ENCODE assay signal across 8 cellular contexts in the genomic region with DNA sequence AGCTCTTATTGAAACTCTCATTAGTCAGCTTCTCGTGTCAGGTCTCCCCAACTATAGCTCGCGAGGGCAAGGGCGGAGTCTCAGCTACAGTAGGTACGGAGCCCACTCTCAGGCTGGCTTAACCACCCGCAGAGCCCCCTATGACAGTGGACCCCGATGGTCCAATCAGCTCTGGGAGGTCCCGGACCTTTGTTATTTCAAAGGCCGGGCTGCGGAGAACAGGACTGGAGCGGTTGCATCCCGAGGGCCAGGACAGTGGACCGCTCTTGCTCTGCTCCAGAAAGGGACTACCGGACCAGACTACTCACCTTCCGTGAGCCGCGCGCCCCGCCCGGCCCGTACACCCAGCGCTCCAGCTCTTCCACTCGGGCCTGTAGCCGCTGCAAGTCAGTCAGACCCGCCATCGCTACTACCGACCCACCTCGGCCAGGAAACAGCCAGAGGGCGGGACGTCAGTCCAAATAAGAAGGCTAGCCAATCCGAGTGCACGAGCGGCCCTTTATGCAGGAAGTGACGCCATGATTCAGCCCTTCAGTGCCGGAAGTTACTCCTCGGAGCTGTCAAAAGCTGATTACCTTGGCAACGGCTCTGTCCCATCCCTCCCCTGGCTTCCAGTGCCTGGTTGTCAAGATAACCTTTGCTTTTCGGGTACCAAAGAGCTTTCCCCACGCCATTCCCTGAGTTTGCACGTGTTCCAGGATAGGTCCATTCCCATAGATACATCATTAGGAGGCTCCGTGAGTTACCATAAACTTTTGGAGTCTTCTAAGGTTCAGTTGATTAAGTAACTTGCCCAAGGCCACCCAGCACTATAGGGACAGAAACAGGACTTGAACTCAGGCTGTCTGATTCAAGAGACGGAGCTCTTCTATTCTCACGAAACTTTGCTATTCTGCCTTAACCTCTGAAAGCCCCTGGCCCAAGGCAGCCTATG. TPM values are rescaled to one million over a fixed set of nuclear protein-coding genes. Genes with fewer than 3 reads are reported as not detected.
A peak's percentile ranks its signal among the peaks of the same experiment; 100 is the strongest.
DNase-seq lines count a peak whose midpoint lies in the region; ATAC-seq and TF ChIP-seq lines count a peak whose summit lies in the region.

TSS of gene DCTN3 (minus strand) at position 435 of the 934 bp plus-strand sequence. CDS start at position 404, 31 bp downstream.

- H3K36me3 Mint-ChIP-seq in T-helper 1 cell treated with Interleukin-12 subunit alpha and Interleukin-12 subunit beta and Interleukin-4 antibody, amounts not matched to agents 30 μg/mL and 1 μg/mL, for 36 hours (ENCODE audit: low read depth), result peaks cover 26% of the 10 kb centered on the region

- peak within 1 kb of the TSS; percentile 91 for H3K4me3 Mint-ChIP-seq in T-helper 1 cell treated with Interleukin-12 subunit alpha and Interleukin-12 subunit beta and Interleukin-4 antibody, amounts not matched to agents 30 μg/mL and 1 μg/mL, for 36 hours

- H3K4me1 ChIP-seq in right atrium auricular region, result peaks cover 0 to 26% of the 10 kb centered on the region in 2 donors
- peaks cover 4% of the 10 kb centered on the region in 2 donors for H3K4me1 ChIP-seq in uterus

- in situ Hi-C loops in GM13976 (cut with MboI; ENCODE audit: low sequenced_read_pairs, unreplicated experiment), result no loop called here

- ATAC-seq in HG02852 (IDR thresholded peaks at IDR 0.05; ENCODE audit: unreplicated experiment), result peak; percentile 99

- peak in 1 of 2 donors; percentile 35 for TF ChIP-seq POLR2A in uterus (IDR thresholded peaks at IDR 0.05)

- peaks cover 31% of the 10 kb centered on the region for H3K27me3 Mint-ChIP-seq in T-helper 1 cell treated with Interleukin-12 subunit alpha and Interleukin-12 subunit beta and Interleukin-4 antibody, amounts not matched to agents 30 μg/mL and 1 μg/mL, for 36 hours (ENCODE audit: low read depth)

- peak within 1 kb of the TSS; percentile 69 for H3K27ac Mint-ChIP-seq in T-helper 1 cell treated with Interleukin-12 subunit alpha and Interleukin-12 subunit beta and Interleukin-4 antibody, amounts not matched to agents 30 μg/mL and 1 μg/mL, for 36 hours

- intact Hi-C loops in uterus (cut with DNase I; ENCODE audit: low total_unique reads), result no loop called here

- peaks cover 27% of the 10 kb centered on the region for H3K36me3 ChIP-seq in right atrium auricular region
- no peaks in the 10 kb centered on the region for H3K36me3 ChIP-seq in uterus

- H3K9me3 ChIP-seq in right atrium auricular region (no peaks in the 10 kb centered on the region), uterus (no peaks in the 10 kb centered on the region)

- H3K27me3 ChIP-seq in right atrium auricular region, result peaks cover 8 to 29% of the 10 kb centered on the region in 2 donors
- peaks cover 22 to 32% of the 10 kb centered on the region in 2 donors for H3K27me3 ChIP-seq in uterus

- H3K4me3 ChIP-seq in right atrium auricular region (peak within 1 kb of the TSS; percentile 85 to 86), uterus (peak within 1 kb of the TSS; percentile 73 to 94)

- peaks cover 21% of the 10 kb centered on the region for H3K4me1 Mint-ChIP-seq in T-helper 1 cell treated with Interleukin-12 subunit alpha and Interleukin-12 subunit beta and Interleukin-4 antibody, amounts not matched to agents 30 μg/mL and 1 μg/mL, for 36 hours (ENCODE audit: low read depth)

- H3K27ac ChIP-seq in right atrium auricular region (peak within 1 kb of the TSS; percentile 24 to 64), uterus (peak within 1 kb of the TSS; percentile 44 to 54)

- TF ChIP-seq CTCF in GM13976 (IDR thresholded peaks at IDR 0.05; ENCODE audit: borderline replicate concordance, control extremely low read depth, extremely low read depth, insufficient read depth, missing control alignments) (no peak), right atrium auricular region (IDR thresholded peaks at IDR 0.05) (peak in 1 of 2 donors; percentile 23), uterus (IDR thresholded peaks at IDR 0.05) (peak in 1 of 4 experiments; percentile 17)

- H3K9me3 Mint-ChIP-seq in T-helper 1 cell treated with Interleukin-12 subunit alpha and Interleukin-12 subunit beta and Interleukin-4 antibody, amounts not matched to agents 30 μg/mL and 1 μg/mL, for 36 hours, result no peaks in the 10 kb centered on the region

- DNase-seq in GM13976 (ENCODE audit: low spot score) (peak; percentile 97), NCI-H1694 (lab: John Stamatoyannopoulos, UW) (peak; percentile 96), amniotic stem cell (lab: John Stamatoyannopoulos, UW) (peak; percentile 98), right atrium auricular region (ENCODE audit: low spot score) (peak; percentile 97), pulmonary artery endothelial cell (ENCODE audit: low read depth, low spot score) (peak; percentile 83), uterus (peak; percentile 90 to 96)

RNA-seq across cellular contexts. Expression of gene DCTN3, which starts in this region (rescaled TPM):
- total RNA-seq in right atrium auricular region (100 to 1,000 TPM in 1 of 2 donors, 10 to 100 TPM in 1; 59.1 to 154 TPM), pulmonary artery endothelial cell (101 and 107 TPM in 2 replicates), uterus (10 to 100 TPM; 27.7 to 98.0 (median 58.6) TPM)

Comparison
In these comparisons a context has a peak if more than half of its experiments do, and no peak if none do; other contexts are left out.
1. Peak in every context shown above with its lines: DNase-seq, ATAC-seq, H3K4me3 ChIP-seq and H3K27ac ChIP-seq.